ENCODE assay signal across 17 cellular contexts in the genomic region with DNA sequence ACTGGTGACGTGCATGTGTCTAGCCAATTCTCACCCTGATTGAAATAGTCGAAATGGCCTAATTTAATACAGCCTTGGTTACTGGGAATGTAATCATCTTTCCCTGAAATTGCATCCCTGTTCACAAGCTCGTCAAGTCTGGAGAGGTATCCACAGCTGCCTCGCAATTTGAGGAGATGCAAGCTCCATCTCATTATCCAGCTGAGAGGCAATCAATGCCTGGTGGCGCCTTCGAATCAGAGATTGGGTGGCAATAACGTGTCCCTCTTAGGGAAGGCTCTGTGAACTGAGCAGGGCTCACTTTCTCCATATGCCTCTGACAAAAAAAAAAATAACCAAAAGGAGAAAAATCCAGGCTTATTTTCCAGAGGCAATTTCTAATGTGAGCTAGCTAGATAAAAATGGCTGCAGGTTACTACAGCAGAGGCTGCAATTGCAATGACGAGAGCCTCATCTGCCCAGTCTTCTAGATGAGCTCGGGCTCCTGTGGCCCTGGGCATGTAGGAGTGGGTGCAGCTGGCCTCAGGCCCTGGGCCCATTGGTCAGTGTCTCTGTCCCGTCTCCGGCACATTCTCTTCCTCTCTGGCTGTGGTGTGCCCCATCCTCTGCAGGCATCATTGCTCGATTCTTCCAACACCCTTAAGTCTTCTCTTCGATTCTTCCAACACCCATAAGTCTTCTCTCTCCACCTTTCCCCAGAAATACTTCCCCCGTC.
"Had no signal": no experiment of that assay in that cellular context is flagged by ENCODE, and none has a peak within 500 bp of the region (broad histone marks: within the 10 kb centered on the region; RNA-seq: fewer than 3 reads in every experiment).

No MANE protein-coding gene starts in this region.

- H3K4me1 ChIP-seq: heart right ventricle, right atrium auricular region, suprapubic skin had no signal

- H3K27me3 ChIP-seq: heart right ventricle, right atrium auricular region, suprapubic skin, thyroid gland had no signal

- ATAC-seq: heart right ventricle; naive thymus-derived CD4-positive, alpha-beta T cell; stimulated activated effector memory CD8-positive, alpha-beta T cell treated with anti-CD3 and anti-CD28 coated beads, Interleukin-12 subunit alpha, Interleukin-12 subunit beta, amount 100 ng/mL, for 72 hours; stimulated activated naive CD8-positive, alpha-beta T cell treated with anti-CD3 and anti-CD28 coated beads, Interleukin-15, Interleukin-2, amounts not matched to agents 100 U/mL and 50 U/mL, for 24 hours had no signal

- H3K27ac ChIP-seq: coronary artery, heart right ventricle, right atrium auricular region, suprapubic skin, thyroid gland had no signal

- DNase-seq: effector CD4-positive, alpha-beta T cell; endodermal cell; erythroblast; foreskin melanocyte; heart right ventricle; kidney glomerular epithelial cell; naive thymus-derived CD4-positive, alpha-beta T cell; nephron progenitor cell; small intestine; stimulated activated CD4-positive, alpha-beta T cell treated with anti-CD3 and anti-CD28 coated beads, Interleukin-2, amount 100 ng/mL, for 48 hours; stimulated activated CD8-positive, alpha-beta memory T cell treated with anti-CD3 and anti-CD28 coated beads, Interleukin-4, amount 100 ng/mL, for 48 hours; stimulated activated naive CD8-positive, alpha-beta T cell treated with anti-CD3 and anti-CD28 coated beads, Interleukin-15, Interleukin-2, amounts not matched to agents 100 U/mL and 50 U/mL, for 24 hours; thyroid gland had no signal

- H3K36me3 ChIP-seq: heart right ventricle, right atrium auricular region, suprapubic skin, thyroid gland had no signal

- H3K4me3 ChIP-seq: coronary artery, heart right ventricle, right atrium auricular region, suprapubic skin, thyroid gland had no signal

- H3K9me3 ChIP-seq: heart right ventricle, right atrium auricular region, suprapubic skin, thyroid gland had no signal
